11 cellular contexts compared by ENCODE assay signal in genomic region chr1:203276916-203277535, GRCh38. TPM values are rescaled to one million over a fixed set of nuclear protein-coding genes. Genes with fewer than 3 reads are reported as not detected.
DNase-seq lines count a peak whose midpoint lies in the region; ATAC-seq and TF ChIP-seq lines count a peak whose summit lies in the region.
"Had no signal": no experiment of that assay in that cellular context is flagged by ENCODE, and none has a peak within 500 bp of the region (broad histone marks: within the 10 kb centered on the region; RNA-seq: fewer than 3 reads in every experiment).

No MANE protein-coding gene starts in this region.

- H3K27ac ChIP-seq in coronary artery (peak overlapping the region; percentile 82 to 88), transverse colon (peak overlapping the region; percentile 83 to 89 (median 87))

- no peaks in the 10 kb centered on the region for H3K27me3 Mint-ChIP-seq in activated T-cell treated with anti-CD3 and anti-CD28 coated beads, Interleukin-2, amount 50 U/mL, for 24 hours
- H3K27me3 Mint-ChIP-seq in naive B cell: no peaks in the 10 kb centered on the region

- H3K4me3 ChIP-seq in coronary artery (no peak overlapping the region), transverse colon (no peak overlapping the region)

- DNase-seq in activated T-cell treated with anti-CD3 and anti-CD28 coated beads, Interleukin-2, amount 50 U/mL, for 24 hours: peak; percentile 60
- no peak for DNase-seq in activated T-cell treated with anti-CD3 and anti-CD28 coated beads, Interleukin-2, amount 50 U/mL, for 1 hour
- DNase-seq in coronary artery (ENCODE audit: low spot score): peak; percentile 81
- DNase-seq in naive B cell: no peak
- DNase-seq in transverse colon: no peak
- DNase-seq in activated effector memory CD4-positive, alpha-beta T cell treated with anti-CD3 and anti-CD28 coated beads, Interleukin-2, amount 50 U/mL, for 16 hours: no peak
- DNase-seq in SHP77 treated with DMSO at 0.1 percent for 48 hours (lab: John Stamatoyannopoulos, UW): no peak
- no peak for DNase-seq in NCI-H524 treated with DMSO at 0.1 percent for 48 hours (lab: John Stamatoyannopoulos, UW)
- DNase-seq: NCI-H187 treated with DMSO at 0.1 percent for 48 hours had no signal

- no peaks in the 10 kb centered on the region for H3K9me3 Mint-ChIP-seq in activated T-cell treated with anti-CD3 and anti-CD28 coated beads, Interleukin-2, amount 50 U/mL, for 24 hours
- H3K9me3 Mint-ChIP-seq in naive B cell: no peaks in the 10 kb centered on the region

- peak overlapping the region; percentile 88 for H3K27ac Mint-ChIP-seq in activated T-cell treated with anti-CD3 and anti-CD28 coated beads, Interleukin-2, amount 50 U/mL, for 24 hours
- H3K27ac Mint-ChIP-seq in naive B cell: peak overlapping the region; percentile 64 to 96 (median 88)

- peak overlapping the region; percentile 23 for H3K4me3 Mint-ChIP-seq in activated T-cell treated with anti-CD3 and anti-CD28 coated beads, Interleukin-2, amount 50 U/mL, for 24 hours
- H3K4me3 Mint-ChIP-seq in naive B cell: peak overlapping the region in 6 of 8 donors; percentile 30 to 79 (median 55)

- ATAC-seq in naive B cell (ENCODE audit: low read depth in 2 of 2): no peak

- H3K27me3 ChIP-seq in transverse colon: no peaks in the 10 kb centered on the region

- no peak for TF ChIP-seq CTCF in coronary artery (IDR thresholded peaks at IDR 0.05)
- no peak for TF ChIP-seq CTCF in transverse colon (IDR thresholded peaks at IDR 0.05)

- peaks cover 66% of the 10 kb centered on the region for H3K4me1 Mint-ChIP-seq in activated T-cell treated with anti-CD3 and anti-CD28 coated beads, Interleukin-2, amount 50 U/mL, for 24 hours (ENCODE audit: low read depth)
- H3K4me1 Mint-ChIP-seq in naive B cell: peaks cover 56 to 85% (median 66%) of the 10 kb centered on the region in 3 donors

- in situ Hi-C loops in transverse colon (cut with MboI; ENCODE audit: low pct_ligation_motif_present in 1 of 4, low pct_unique_long_range_greater_than_20kb in 1 of 4, low sequenced_read_pairs in 3 of 4): loop anchor here in 2 of 4 donors (10.0 kb wide), 1 partner anchor 208 kb away; no protein-coding TSS in a partner anchor

- H3K36me3 Mint-ChIP-seq in activated T-cell treated with anti-CD3 and anti-CD28 coated beads, Interleukin-2, amount 50 U/mL, for 24 hours (ENCODE audit: low read depth): no peaks in the 10 kb centered on the region
- H3K36me3 Mint-ChIP-seq in naive B cell: no peaks in the 10 kb centered on the region

- no peaks in the 10 kb centered on the region for H3K36me3 ChIP-seq in transverse colon

- WGBS in transverse colon (ENCODE audit: low coverage in 1 of 2), 2 donors: 79 to 96% methylated on average over 5 to 9 of the region's 9 CpGs

- H3K4me1 ChIP-seq in transverse colon: peaks cover 43 to 84% (median 57%) of the 10 kb centered on the region in 4 donors

- H3K9me3 ChIP-seq in transverse colon: no peaks in the 10 kb centered on the region

- intact Hi-C loops in transverse colon (cut with DNase I; ENCODE audit: low total_unique reads): loop anchor here (5.0 kb wide), 1 partner anchor 200 kb away; the partner anchor contains the start of gene PRELP

- no peak for TF ChIP-seq EP300 in transverse colon (IDR thresholded peaks at IDR 0.05; ENCODE audit: low read depth)

- no peak for TF ChIP-seq POLR2A in transverse colon (IDR thresholded peaks at IDR 0.05)

RNA-seq across cellular contexts. Expression of gene BTG2, which starts 28.3 kb away (rescaled TPM):
- 100 to 1,000 TPM; 315 to 687 (median 417) TPM for polyA plus RNA-seq in naive B cell (ENCODE audit: low read depth in 6 of 6)
- total RNA-seq in transverse colon: 100 to 1,000 TPM in 3 of 4 donors, 10 to 100 TPM in 1; 98.9 to 144 (median 142) TPM

RNA-seq across cellular contexts. Expression of gene CHIT1, which starts 47.6 kb away (rescaled TPM):
- polyA plus RNA-seq in naive B cell (ENCODE audit: low read depth in 6 of 6): 1 to 10 TPM in 1 of 6 donors, under 1 TPM in 3, not detected in 2; 0.43 to 1.1 (median 0.59) TPM
- total RNA-seq in transverse colon: under 1 TPM in 1 of 4 donors, not detected in 3; 0.79 TPM
- total RNA-seq: endothelial cell of umbilical vein, kidney epithelial cell had no signal
- polyA plus RNA-seq: endothelial cell of umbilical vein had no signal

Comparison
In these comparisons a context has a peak if more than half of its experiments do, and no peak if none do; other contexts are left out.
1. DNase-seq: peak in activated T-cell treated with anti-CD3 and anti-CD28 coated beads, Interleukin-2, amount 50 U/mL, for 24 hours (single experiment) and coronary artery (single experiment); none in activated T-cell treated with anti-CD3 and anti-CD28 coated beads, Interleukin-2, amount 50 U/mL, for 1 hour (single experiment), naive B cell (single experiment), transverse colon (single experiment), activated effector memory CD4-positive, alpha-beta T cell treated with anti-CD3 and anti-CD28 coated beads, Interleukin-2, amount 50 U/mL, for 16 hours (single experiment), SHP77 treated with DMSO at 0.1 percent for 48 hours (single experiment) and NCI-H524 treated with DMSO at 0.1 percent for 48 hours (single experiment).